ENCODE assay signal across 11 cellular contexts in the genomic region with DNA sequence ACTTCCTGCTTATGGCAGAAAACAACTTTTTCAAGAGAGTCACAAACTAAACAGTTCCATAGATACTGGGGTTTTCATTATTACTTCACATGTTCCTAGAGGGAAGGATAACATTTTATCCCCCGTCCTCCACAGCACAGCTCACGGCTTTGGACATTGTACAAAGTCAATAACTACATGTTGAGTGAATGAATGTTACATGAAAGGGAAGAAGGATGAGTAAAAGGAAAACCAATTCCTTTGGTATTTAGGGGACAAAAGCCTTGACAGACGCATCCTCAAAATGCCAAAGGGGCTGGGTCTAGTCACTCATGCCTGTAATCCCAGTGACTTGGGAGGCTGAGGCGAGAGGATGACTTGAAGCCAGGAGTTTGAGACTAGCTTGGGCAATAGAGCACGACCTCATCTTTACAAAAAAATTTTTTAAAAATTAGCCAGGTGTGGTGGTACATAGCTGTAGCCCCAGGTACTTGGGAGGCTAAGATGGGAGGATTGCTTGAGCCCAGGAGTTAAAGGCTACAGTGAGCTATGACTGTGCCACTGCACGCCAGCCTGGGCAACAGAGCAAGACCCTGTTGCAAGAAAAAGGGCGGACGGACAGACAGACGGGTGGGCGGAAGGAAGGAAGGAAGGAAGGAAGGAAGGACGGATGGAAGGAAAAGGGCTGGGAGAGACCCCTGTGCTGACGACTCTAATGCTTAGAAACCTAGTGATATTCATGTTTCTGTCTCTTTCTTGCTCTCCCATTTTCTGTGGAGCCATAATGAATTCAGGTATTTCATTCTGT. TPM values are rescaled to one million over a fixed set of nuclear protein-coding genes. Genes with fewer than 3 reads are reported as not detected.
A peak's percentile ranks its signal among the peaks of the same experiment; 100 is the strongest.
DNase-seq lines count a peak whose midpoint lies in the region; ATAC-seq and TF ChIP-seq lines count a peak whose summit lies in the region.
"Had no signal": no experiment of that assay in that cellular context is flagged by ENCODE, and none has a peak within 500 bp of the region (broad histone marks: within the 10 kb centered on the region; RNA-seq: fewer than 3 reads in every experiment).

No MANE protein-coding gene starts in this region.

- H2AK5ac ChIP-seq in H9 (ENCODE audit: insufficient read length, low read length), result no peak overlapping the region

- H2BK5ac ChIP-seq in H9 (ENCODE audit: insufficient read length, low read length), result no peak overlapping the region

- H2AFZ ChIP-seq in PC-3 (ENCODE audit: low read length), result no peak overlapping the region
- no peak overlapping the region for H2AFZ ChIP-seq in H9 (ENCODE audit: low read length)

- peaks cover 49% of the 10 kb centered on the region for H3K36me3 ChIP-seq in PC-3 (ENCODE audit: low read depth, low read length)

- H2BK12ac ChIP-seq in H9 (ENCODE audit: insufficient read length, low read depth, low read length), result no peak overlapping the region

- BruUV-seq in PC-3 (replicated peaks; lab: Mats Ljungman, UMichigan), result no TSS peak

- H3K27me3 Mint-ChIP-seq in osteocyte (ENCODE audit: unreplicated experiment) (no peaks in the 10 kb centered on the region), H9 (ENCODE audit: low read depth) (no peaks in the 10 kb centered on the region)

- H4K20me1 ChIP-seq in PC-3 (ENCODE audit: low read length) (peaks cover 16% of the 10 kb centered on the region), H9 (ENCODE audit: control insufficient read depth, insufficient read depth, insufficient read length) (peaks cover 2% of the 10 kb centered on the region)

- no peak overlapping the region for H4K5ac ChIP-seq in H9 (ENCODE audit: insufficient read length, low read depth, low read length)

- H3K4me3 Mint-ChIP-seq in osteocyte (ENCODE audit: unreplicated experiment) (no peak overlapping the region), H9 (no peak overlapping the region)

- peak overlapping the region; percentile 99 for H3K27ac ChIP-seq in AG04450 (ENCODE audit: low read depth, low read length)
- H3K27ac ChIP-seq in PC-3 (ENCODE audit: low read length), result peak overlapping the region; percentile 91
- H3K27ac ChIP-seq in coronary artery, result peak overlapping the region; percentile 85 to 88
- no peak overlapping the region for H3K27ac ChIP-seq in H9 (ENCODE audit: insufficient read length, low read depth, low read length)
- H3K27ac ChIP-seq: WERI-Rb-1 had no signal

- H3K4me3 ChIP-seq in AG04450 (ENCODE audit: low read depth, low read length) (no peak overlapping the region), PC-3 (ENCODE audit: low read length) (peak overlapping the region; percentile 39), coronary artery (peak overlapping the region; percentile 38)
- H3K4me3 ChIP-seq: cardiac muscle cell had no signal

- DNase-seq in AG04450 (ENCODE audit: low read depth, low spot score), result no peak
- DNase-seq in PC-3, result peak; percentile 83
- DNase-seq in coronary artery (ENCODE audit: low spot score), result no peak
- DNase-seq in osteocyte (ENCODE audit: extremely low spot score, unreplicated experiment), result no peak
- DNase-seq in omental fat pad (ENCODE audit: low spot score), result no peak
- no peak for DNase-seq in H9
- DNase-seq in left colon, result no peak
- DNase-seq: NCI-H526 treated with DMSO at 0.1 percent for 48 hours, WERI-Rb-1 had no signal

- ATAC-seq in PC-3 (peak; percentile 16), omental fat pad (ENCODE audit: low FRiP score) (no peak), left colon (no peak), GM21786 (IDR thresholded peaks at IDR 0.05; ENCODE audit: unreplicated experiment) (no peak)

- no peak overlapping the region for H2BK120ac ChIP-seq in H9 (ENCODE audit: low read depth, low read length, poor library complexity, severe bottlenecking)

- H3K36me3 Mint-ChIP-seq in osteocyte (ENCODE audit: unreplicated experiment), result peaks cover 46% of the 10 kb centered on the region
- H3K36me3 Mint-ChIP-seq in H9 (ENCODE audit: insufficient read depth in 1 of 3, low read depth in 3 of 3), result peaks cover 9 to 64% (median 30%) of the 10 kb centered on the region in 3 experiments

- no peaks in the 10 kb centered on the region for H3K27me3 ChIP-seq in AG04450 (ENCODE audit: control insufficient read depth, insufficient read depth, low read length)
- H3K27me3 ChIP-seq in PC-3 (ENCODE audit: low read length), result no peaks in the 10 kb centered on the region
- H3K27me3 ChIP-seq in H9 (ENCODE audit: insufficient read depth, low read length), result no peaks in the 10 kb centered on the region
- H3K27me3 ChIP-seq: cardiac muscle cell had no signal

- H3K9me3 ChIP-seq in AG04450 (ENCODE audit: control insufficient read depth, insufficient read depth, low read length), result no peaks in the 10 kb centered on the region
- H3K9me3 ChIP-seq in PC-3 (ENCODE audit: low read length), result no peaks in the 10 kb centered on the region
- no peaks in the 10 kb centered on the region for H3K9me3 ChIP-seq in H9 (ENCODE audit: control insufficient read depth, low read depth, low read length)

- CTCF ChIA-PET in AG04450 (lab: Charles Lee) (interaction anchor here (0.9 to 16.2 kb wide), 3 partner anchors 11 to 27 kb away, joined by 3 to 427 read pairs (median 68); no protein-coding TSS in a partner anchor), PC-3 (lab: Charles Lee) (interaction anchor here (0.6 to 1.9 kb wide), 2 partner anchors 27 to 28 kb away, joined by 7 to 15 read pairs; no protein-coding TSS in a partner anchor)

- H3K14ac ChIP-seq in H9 (ENCODE audit: insufficient read depth, low read length), result no peak overlapping the region

- no peak overlapping the region for H4K91ac ChIP-seq in H9 (ENCODE audit: insufficient read length, low read depth, low read length)

- H3F3A ChIP-seq in PC-3 (ENCODE audit: low read length, unreplicated experiment), result peaks cover 17% of the 10 kb centered on the region

- H2BK15ac ChIP-seq in H9 (ENCODE audit: low read depth, low read length), result no peak overlapping the region

- H3K9me3 Mint-ChIP-seq in osteocyte (ENCODE audit: unreplicated experiment) (no peaks in the 10 kb centered on the region), H9 (no peaks in the 10 kb centered on the region)

- H3K18ac ChIP-seq in H9 (ENCODE audit: insufficient read length, low read depth, low read length), result no peak overlapping the region

- no peak overlapping the region for H3K23ac ChIP-seq in H9 (ENCODE audit: insufficient read length, low read depth, low read length)

- peak overlapping the region; percentile 68 for H3K9ac ChIP-seq in PC-3 (ENCODE audit: low read length)
- no peak overlapping the region for H3K9ac ChIP-seq in H9 (ENCODE audit: extremely low read depth, insufficient read length, low read length)

- no peak overlapping the region for H3K4ac ChIP-seq in H9 (ENCODE audit: low read depth, low read length)

- H3K4me2 ChIP-seq in PC-3 (ENCODE audit: low read length) (peak overlapping the region; percentile 74), H9 (ENCODE audit: insufficient read depth, insufficient read length, low read length) (no peak overlapping the region)

- intact Hi-C loops in PC-3 (cut with micrococcal nuclease), result no loop called here
- intact Hi-C loops in left colon (cut with DNase I, micrococcal nuclease), result no loop called here

- TF ChIP-seq CTCF in AG04450 (IDR thresholded peaks at IDR 0.05; ENCODE audit: low read depth, low read length) (no peak), PC-3 (conservative IDR thresholded peaks at IDR 0.05; ENCODE audit: low read depth, low read length) (no peak), coronary artery (IDR thresholded peaks at IDR 0.05) (no peak), osteocyte (IDR thresholded peaks at IDR 0.05) (no peak), omental fat pad (IDR thresholded peaks at IDR 0.05) (no peak), H9 (conservative IDR thresholded peaks at IDR 0.05) (no peak)

- no peak overlapping the region for H4K8ac ChIP-seq in H9 (replicated peaks; ENCODE audit: insufficient read length, low read depth, low read length)

- H3K4me1 Mint-ChIP-seq in osteocyte (ENCODE audit: unreplicated experiment) (peaks cover 59% of the 10 kb centered on the region), H9 (peaks cover 10 to 11% of the 10 kb centered on the region in 2 experiments)

- H2BK20ac ChIP-seq in H9 (ENCODE audit: low read depth, low read length, poor library complexity, severe bottlenecking), result no peak overlapping the region

- H3K79me1 ChIP-seq in H9 (ENCODE audit: insufficient read depth, low read depth, low read length, poor library complexity, severe bottlenecking), result no peaks in the 10 kb centered on the region

- H3K79me2 ChIP-seq in PC-3 (ENCODE audit: low read length), result peaks cover 70% of the 10 kb centered on the region
- H3K79me2 ChIP-seq in H9 (ENCODE audit: insufficient read depth, low read length), result no peaks in the 10 kb centered on the region

- H3K27ac Mint-ChIP-seq in osteocyte (ENCODE audit: unreplicated experiment), result peak overlapping the region; percentile 89
- H3K27ac Mint-ChIP-seq in H9, result peak overlapping the region in 1 of 3 experiments; percentile 62; a peak in 1 of 7 replicates

- POLR2A ChIA-PET in AG04450 (lab: Yijun Ruan, JAX), result interaction anchor here (0.6 to 2.9 kb wide), 7 partner anchors 9 to 254 kb away, joined by 3 to 13 read pairs (median 5); a partner anchor contains a TSS
- POLR2A ChIA-PET in PC-3 (lab: Charles Lee; ENCODE audit: unreplicated experiment), result interaction anchor here (0.6 kb wide), 1 partner anchor 28 kb away, joined by 3 read pairs; no protein-coding TSS in a partner anchor

- H3K4me1 ChIP-seq in PC-3 (ENCODE audit: insufficient read depth, low read length), result peaks cover 51% of the 10 kb centered on the region
- H3K4me1 ChIP-seq in H9 (ENCODE audit: insufficient read depth, low read length), result 0 out of 2 replicates have a peak, but pooled peaks cover 5% of the 10 kb centered on the region

- H3K9me2 ChIP-seq in PC-3 (replicated peaks; ENCODE audit: low read length), result no peaks in the 10 kb centered on the region

- no peak overlapping the region for H3T11ph ChIP-seq in H9 (ENCODE audit: low read length)

- H3K23me2 ChIP-seq in H9 (ENCODE audit: insufficient read length, low read depth, low read length, poor library complexity, severe bottlenecking), result no peaks in the 10 kb centered on the region

- no peak overlapping the region for H3K56ac ChIP-seq in H9 (ENCODE audit: insufficient read length, low read depth, low read length)

- no CpG with 5 or more reads among the region's 12 CpGs for WGBS in H9 (ENCODE audit: extremely low coverage, insufficient read length, low lambda C conversion rate)

RNA-seq across cellular contexts. Expression of a gene that starts 14.6 kb away (rescaled TPM):
- polyA plus RNA-seq in AG04450 (2011; rRNA removed), result 75.2 and 83.2 TPM in 2 replicates
- 161 and 181 TPM in 2 replicates for polyA minus RNA-seq in AG04450 (2011; rRNA and poly(A)+ RNA removed)
- total RNA-seq in PC-3 (2014; rRNA removed) (75.6 and 99.5 TPM in 2 replicates), osteocyte (66.9 and 74.1 TPM in 2 replicates), omental fat pad (100 to 1,000 TPM in 1 of 4 donors, 10 to 100 TPM in 3; 80.4 to 109 (median 87.2) TPM), H9 (2021) (39.1 and 39.2 TPM in 2 replicates), left colon (10 to 100 TPM; 56.7 to 58.3 TPM)

RNA-seq across cellular contexts. Expression of a gene that starts 30.5 kb away (rescaled TPM):
- 10.5 and 12.0 TPM in 2 replicates for polyA plus RNA-seq in AG04450 (2011; rRNA removed)
- 28.0 and 37.7 TPM in 2 replicates for polyA minus RNA-seq in AG04450 (2011; rRNA and poly(A)+ RNA removed)
- total RNA-seq in PC-3 (2014; rRNA removed) (24.6 and 30.3 TPM in 2 replicates), osteocyte (23.7 and 25.9 TPM in 2 replicates), omental fat pad (10 to 100 TPM; 10.1 to 15.3 (median 14.2) TPM), H9 (2021) (52.9 and 58.2 TPM in 2 replicates), left colon (10 to 100 TPM; 22.0 to 27.7 TPM)

RNA-seq across cellular contexts. Expression of a gene that starts 34.4 kb away (rescaled TPM):
- polyA plus RNA-seq in AG04450 (2011; rRNA removed), result 40.9 and 42.7 TPM in 2 replicates
- polyA minus RNA-seq in AG04450 (2011; rRNA and poly(A)+ RNA removed), result 62.9 and 103 TPM in 2 replicates
- 34.1 and 41.0 TPM in 2 replicates for total RNA-seq in PC-3 (2014; rRNA removed)
- 36.7 and 37.9 TPM in 2 replicates for total RNA-seq in osteocyte
- total RNA-seq in omental fat pad, result 10 to 100 TPM; 20.1 to 50.6 (median 24.4) TPM
- total RNA-seq in H9 (2021), result 65.1 and 72.7 TPM in 2 replicates
- 10 to 100 TPM; 20.7 to 20.9 TPM for total RNA-seq in left colon

RNA-seq across cellular contexts. Expression of a gene that starts 58.1 kb away (rescaled TPM):
- 258 and 275 TPM in 2 replicates for polyA plus RNA-seq in AG04450 (2011; rRNA removed)
- 227 and 254 TPM in 2 replicates for polyA minus RNA-seq in AG04450 (2011; rRNA and poly(A)+ RNA removed)
- total RNA-seq in PC-3 (2014; rRNA removed) (404 and 469 TPM in 2 replicates), osteocyte (133 and 150 TPM in 2 replicates), omental fat pad (100 to 1,000 TPM in 3 of 4 donors, 10 to 100 TPM in 1; 96.4 to 148 (median 131) TPM), H9 (2021) (205 and 207 TPM in 2 replicates), left colon (100 to 1,000 TPM; 103 to 105 TPM)

RNA-seq across cellular contexts. Expression of a gene that starts 59.9 kb away (rescaled TPM):
- polyA plus RNA-seq in AG04450 (2011; rRNA removed), result 85.0 and 102 TPM in 2 replicates
- 65.1 and 96.2 TPM in 2 replicates for polyA minus RNA-seq in AG04450 (2011; rRNA and poly(A)+ RNA removed)
- total RNA-seq in PC-3 (2014; rRNA removed), result 29.8 and 73.5 TPM in 2 replicates
- total RNA-seq in osteocyte, result 8.1 and 10.2 TPM in 2 replicates
- total RNA-seq in omental fat pad, result 100 to 1,000 TPM in 2 of 4 donors, 10 to 100 TPM in 2; 35.7 to 190 (median 128) TPM
- total RNA-seq in H9 (2021), result 13.9 and 14.2 TPM in 2 replicates
- 1,000 to 10,000 TPM; 1,259 to 2,164 TPM for total RNA-seq in left colon
